ENCODE assay signal across 18 cellular contexts in the genomic region with DNA sequence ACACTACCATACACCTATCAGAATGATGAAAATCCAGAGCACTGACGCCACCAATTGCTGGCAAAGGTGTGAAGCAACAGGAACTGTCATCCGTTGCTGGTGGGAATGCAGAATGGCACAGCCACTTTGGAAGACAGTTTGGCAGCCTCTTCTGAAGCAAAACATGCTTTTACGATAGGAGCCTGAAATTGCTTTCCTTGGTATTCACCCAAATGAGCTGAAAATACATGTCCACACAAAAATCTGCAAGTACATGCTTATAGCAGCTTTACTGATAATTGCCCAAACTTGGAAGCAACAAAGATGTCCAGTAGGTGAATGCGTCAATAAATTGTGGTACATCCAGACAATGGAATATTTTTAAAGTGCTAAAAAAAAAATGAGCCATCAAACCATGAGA.
DNase-seq lines count a peak whose midpoint lies in the region; ATAC-seq and TF ChIP-seq lines count a peak whose summit lies in the region.
"Had no signal": no experiment of that assay in that cellular context is flagged by ENCODE, and none has a peak within 500 bp of the region (broad histone marks: within the 10 kb centered on the region; RNA-seq: fewer than 3 reads in every experiment).

No MANE protein-coding gene starts in this region.

- no peaks in the 10 kb centered on the region for H3K27me3 ChIP-seq in osteoblast (ENCODE audit: insufficient read depth, low read length)
- H3K27me3 ChIP-seq: BE2C had no signal

- in situ Hi-C loops in G401 (cut with HindIII; ENCODE audit: low sequenced_read_pairs): no loop called here

- H3K4me2 ChIP-seq in osteoblast (ENCODE audit: insufficient read depth, low read length): no peak overlapping the region

- peak; percentile 30 for DNase-seq in EH (ENCODE audit: low read depth)
- DNase-seq in G401 (ENCODE audit: low spot score): peak; percentile 30
- DNase-seq in cerebellar cortex (ENCODE audit: low spot score): peak; percentile 23
- peak; percentile 44 for DNase-seq in osteoblast (ENCODE audit: insufficient read length, low spot score, missing footprints)
- no peak for DNase-seq in SW480 (ENCODE audit: low spot score)
- DNase-seq: ACHN; BE2C; C1 segment of cervical spinal cord; CD4-positive, CD25-positive, alpha-beta regulatory T cell; CD8-positive, alpha-beta memory T cell; COR-L47; DMS 273 treated with DMSO at 0.1 percent for 48 hours; DMS53; DND-41; GDM1; H9 had no signal

- no peaks in the 10 kb centered on the region for H3K4me1 ChIP-seq in osteoblast (ENCODE audit: insufficient read depth, low read length)
- H3K4me1 ChIP-seq: BE2C had no signal

- H3K27ac ChIP-seq in osteoblast (ENCODE audit: low read depth, low read length): no peak overlapping the region

- no peak for TF ChIP-seq CTCF in osteoblast (IDR thresholded peaks at IDR 0.05; ENCODE audit: extremely low read depth, low read depth, low read length)

- H2AFZ ChIP-seq in osteoblast (ENCODE audit: low read length): no peak overlapping the region

- no peak overlapping the region for H3K4me3 ChIP-seq in osteoblast (ENCODE audit: insufficient read depth, low read length)

- no peak for ATAC-seq in HG02885 (IDR thresholded peaks at IDR 0.05; ENCODE audit: poor library complexity, unreplicated experiment)
- ATAC-seq in GM18519 (IDR thresholded peaks at IDR 0.05; ENCODE audit: low FRiP score, unreplicated experiment): no peak

- H3K9me3 ChIP-seq in osteoblast (ENCODE audit: low read depth, low read length): no peaks in the 10 kb centered on the region
- H3K9me3 ChIP-seq: BE2C had no signal

- H3K36me3 ChIP-seq in osteoblast (ENCODE audit: insufficient read depth, low read length): no peaks in the 10 kb centered on the region
- H3K36me3 ChIP-seq: BE2C had no signal

- H4K20me1 ChIP-seq in osteoblast (ENCODE audit: insufficient read depth, low read length): no peaks in the 10 kb centered on the region

- no peaks in the 10 kb centered on the region for H3K79me2 ChIP-seq in osteoblast (ENCODE audit: insufficient read depth, low read length)
